ENCODE assay signal across 8 cellular contexts in the genomic region with DNA sequence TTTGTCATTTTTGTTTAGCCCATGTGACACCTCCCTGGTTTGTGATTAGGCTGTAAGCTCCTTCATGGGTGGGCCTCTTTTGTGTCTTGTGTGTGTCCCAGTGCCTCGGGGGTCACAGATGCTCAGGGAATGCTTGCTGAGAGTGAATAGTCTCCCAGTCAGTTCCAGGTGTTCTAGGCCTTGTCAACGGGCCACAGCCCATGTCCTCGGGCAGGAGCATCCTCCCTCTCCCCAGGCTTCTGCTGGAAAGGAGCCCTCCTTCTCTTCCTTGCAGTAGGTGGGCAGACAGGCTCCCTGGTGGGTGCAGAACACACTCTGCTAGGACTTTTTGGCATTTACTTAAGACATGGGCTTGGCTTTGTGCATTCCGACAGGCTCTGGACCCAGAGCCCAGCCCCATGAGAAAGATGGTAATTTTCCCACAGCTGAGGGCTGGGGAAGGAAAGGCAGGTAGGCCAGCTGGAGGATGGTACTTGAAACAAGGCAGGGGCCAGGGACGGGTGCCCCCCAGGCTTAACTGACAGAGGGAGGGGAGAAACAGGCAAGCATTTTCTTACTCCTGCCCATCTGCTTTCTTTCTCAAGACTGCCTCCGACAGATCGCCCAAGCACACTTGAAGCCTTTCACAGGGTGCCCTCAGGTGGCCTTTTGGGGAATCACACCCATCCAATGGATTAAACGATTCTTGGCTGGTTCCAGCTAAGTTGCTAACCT. TPM values are rescaled to one million over a fixed set of nuclear protein-coding genes. Genes with fewer than 3 reads are reported as not detected.
DNase-seq lines count a peak whose midpoint lies in the region; ATAC-seq, FAIRE-seq and TF ChIP-seq lines count a peak whose summit lies in the region.

No MANE protein-coding gene starts in this region.

- no peaks in the 10 kb centered on the region for H4K20me1 ChIP-seq in DND-41 (ENCODE audit: insufficient read depth, low read length)

- intact Hi-C loops in stomach (cut with DNase I; ENCODE audit: low total_unique reads): loop anchor here (5.0 kb wide), 1 partner anchor 162 kb away; no protein-coding TSS in a partner anchor

- no peak for TF ChIP-seq POLR2A in stomach (IDR thresholded peaks at IDR 0.05)

- no peak overlapping the region for H4K91ac ChIP-seq in neuronal stem cell (ENCODE audit: low read depth, low read length, poor library complexity)

- no peaks in the 10 kb centered on the region for H3K9me3 Mint-ChIP-seq in activated T-cell treated with anti-CD3 and anti-CD28 coated beads, Interleukin-2, amount 50 U/mL, for 4 hours

- H3K36me3 Mint-ChIP-seq in activated T-cell treated with anti-CD3 and anti-CD28 coated beads, Interleukin-2, amount 50 U/mL, for 4 hours (ENCODE audit: insufficient read depth): peaks cover 5% of the 10 kb centered on the region

- H3K27me3 ChIP-seq in DND-41 (ENCODE audit: insufficient read depth, low read length, poor library complexity) (no peaks in the 10 kb centered on the region), neuronal stem cell (ENCODE audit: control insufficient read depth in 3 of 3, insufficient read depth in 3 of 3, low read depth in 1 of 3, low read length in 3 of 3) (no peaks in the 10 kb centered on the region), stomach (no peaks in the 10 kb centered on the region)

- H3K36me3 ChIP-seq in DND-41 (ENCODE audit: insufficient read depth, low read length): peaks cover 19% of the 10 kb centered on the region
- peaks cover 4 to 33% of the 10 kb centered on the region in 2 donors for H3K36me3 ChIP-seq in neuronal stem cell (replicated peaks in 1 of 2; ENCODE audit: control insufficient read depth in 2 of 2, insufficient read depth in 2 of 2, low read length in 2 of 2)
- H3K36me3 ChIP-seq in stomach: peaks cover 5 to 14% (median 9%) of the 10 kb centered on the region in 4 donors

- H3K14ac ChIP-seq in neuronal stem cell (ENCODE audit: low read length): no peak overlapping the region

- no peak overlapping the region for H2BK120ac ChIP-seq in neuronal stem cell (ENCODE audit: low read depth, low read length)

- H3K4ac ChIP-seq in neuronal stem cell (ENCODE audit: low read length): no peak overlapping the region

- no peaks in the 10 kb centered on the region for H3K79me1 ChIP-seq in neuronal stem cell (ENCODE audit: low read depth, low read length)

- no peak overlapping the region for H2AK5ac ChIP-seq in neuronal stem cell (ENCODE audit: low read depth, low read length)

- no peak overlapping the region for H3K18ac ChIP-seq in neuronal stem cell (ENCODE audit: low read length)

- FAIRE-seq in RCC 7860 (lab: Jason Lieb, UNC): peak; percentile 63

- H3K79me2 ChIP-seq in DND-41 (ENCODE audit: insufficient read depth, low read length): no peaks in the 10 kb centered on the region

- peak overlapping the region; percentile 18 for H2BK15ac ChIP-seq in neuronal stem cell (ENCODE audit: low read length)

- DNase-seq in DND-41 (peak; percentile 81), LHCN-M2 (ENCODE audit: low read depth) (peak; percentile 77), RCC 7860 (ENCODE audit: low spot score) (peak; percentile 62), fibroblast of peridontal ligament (ENCODE audit: extremely low read depth) (peak; percentile 86), neuronal stem cell (ENCODE audit: low spot score) (peak; percentile 80), stomach (peak; percentile 89)
- peak; percentile 72 for DNase-seq in activated T-cell treated with anti-CD3 and anti-CD28 coated beads, Interleukin-2, amount 50 U/mL, for 4 hours

- peaks cover 10% of the 10 kb centered on the region for H3K4me1 Mint-ChIP-seq in activated T-cell treated with anti-CD3 and anti-CD28 coated beads, Interleukin-2, amount 50 U/mL, for 4 hours (ENCODE audit: low read depth)

- H2AFZ ChIP-seq in DND-41 (ENCODE audit: low read depth, low read length): peak overlapping the region; percentile 57
- H2AFZ ChIP-seq in neuronal stem cell (ENCODE audit: low read length): peak overlapping the region; percentile 57

- H3K9me3 ChIP-seq in DND-41 (ENCODE audit: insufficient read depth, low read length, severe bottlenecking) (no peaks in the 10 kb centered on the region), neuronal stem cell (replicated peaks in 1 of 2; ENCODE audit: control insufficient read depth in 2 of 2, insufficient read depth in 1 of 2, low read depth in 1 of 2, low read length in 2 of 2) (no peaks in the 10 kb centered on the region), stomach (no peaks in the 10 kb centered on the region)

- H4K8ac ChIP-seq in neuronal stem cell (ENCODE audit: low read depth, low read length): no peak overlapping the region

- peaks cover 15% of the 10 kb centered on the region for H3K4me1 ChIP-seq in DND-41 (ENCODE audit: insufficient read depth, low read length)
- H3K4me1 ChIP-seq in neuronal stem cell (ENCODE audit: control insufficient read depth in 2 of 2, insufficient read depth in 1 of 2, low read depth in 1 of 2, low read length in 2 of 2): peaks cover 3 to 8% of the 10 kb centered on the region in 2 donors
- peaks cover 24 to 48% (median 31%) of the 10 kb centered on the region in 4 donors for H3K4me1 ChIP-seq in stomach

- no peak overlapping the region for H2BK5ac ChIP-seq in neuronal stem cell (ENCODE audit: low read length)

- no peaks in the 10 kb centered on the region for H3K27me3 Mint-ChIP-seq in activated T-cell treated with anti-CD3 and anti-CD28 coated beads, Interleukin-2, amount 50 U/mL, for 4 hours (ENCODE audit: low read depth)

- TF ChIP-seq CTCF in DND-41 (IDR thresholded peaks at IDR 0.05; ENCODE audit: borderline replicate concordance, extremely low read depth, low read length, poor library complexity, severe bottlenecking) (peak; percentile 98), stomach (IDR thresholded peaks at IDR 0.05) (peak in 5 of 7 experiments; percentile 71 to 91 (median 88))

- H3K4me3 ChIP-seq in DND-41 (ENCODE audit: low read depth in 1 of 2, low read length in 2 of 2): no peak overlapping the region
- no peak overlapping the region for H3K4me3 ChIP-seq in neuronal stem cell (ENCODE audit: low read length in 2 of 2)
- H3K4me3 ChIP-seq in stomach: no peak overlapping the region

- TF ChIP-seq EP300 in stomach (IDR thresholded peaks at IDR 0.05): no peak

- peak overlapping the region; percentile 23; the same call in 1 of the 2 replicates for H3K9ac ChIP-seq in DND-41 (ENCODE audit: low read depth, low read length)
- H3K9ac ChIP-seq in neuronal stem cell (ENCODE audit: low read depth, low read length, poor library complexity): no peak overlapping the region

- H3K23ac ChIP-seq in neuronal stem cell (ENCODE audit: low read depth, low read length, poor library complexity): no peak overlapping the region

- H3K27ac ChIP-seq in DND-41 (ENCODE audit: low read length) (no peak overlapping the region; the same call in 1 of the 2 replicates), neuronal stem cell (replicated peaks; ENCODE audit: low read length) (no peak overlapping the region), stomach (peak overlapping the region in 1 of 5 donors; percentile 57)

- no peak overlapping the region for H3K4me3 Mint-ChIP-seq in activated T-cell treated with anti-CD3 and anti-CD28 coated beads, Interleukin-2, amount 50 U/mL, for 4 hours

- no peak overlapping the region for H2BK12ac ChIP-seq in neuronal stem cell (ENCODE audit: low read length)

- no CpG with 5 or more reads among the region's 8 CpGs for WGBS in neuronal stem cell (ENCODE audit: extremely low coverage in 2 of 2, insufficient read length in 2 of 2, insufficient replicate concordance in 1 of 2), 2 donors
- WGBS in stomach, 5 donors: 28 to 34% (median 32%) methylated on average over 8 of the region's 8 CpGs

- no peak overlapping the region for H3K4me2 ChIP-seq in DND-41 (ENCODE audit: insufficient read depth, low read length)
- H3K4me2 ChIP-seq in neuronal stem cell (ENCODE audit: insufficient read depth, low read length, poor library complexity, severe bottlenecking): no peak overlapping the region

- peak; percentile 83 for ATAC-seq in DND-41 (ENCODE audit: insufficient read depth, low read depth)
- peak; percentile 73 to 88 for ATAC-seq in activated T-cell treated with anti-CD3 and anti-CD28 coated beads, Interleukin-2, amount 50 U/mL, for 4 hours
- ATAC-seq in HG03565 (IDR thresholded peaks at IDR 0.05; ENCODE audit: unreplicated experiment): no peak

RNA-seq across cellular contexts. Expression of gene CPLANE2, which starts 7.1 kb away (rescaled TPM):
- total RNA-seq in LHCN-M2 (2014; rRNA removed): 5.2 and 7.1 TPM in 2 replicates
- polyA plus RNA-seq in LHCN-M2 (2012): 5.4 TPM
- total RNA-seq in activated T-cell treated with anti-CD3 and anti-CD28 coated beads, Interleukin-2, amount 50 U/mL, for 4 hours: 1 to 10 TPM; 5.0 to 7.1 (median 6.5) TPM
- polyA plus RNA-seq in neuronal stem cell (2013, experiment 1 of 2): 4.3 TPM
- polyA plus RNA-seq in neuronal stem cell (2013, experiment 2 of 2): 5.2 TPM
- 10 to 100 TPM in 1 of 5 donors, 1 to 10 TPM in 2, under 1 TPM in 1, not detected in 1; 0.45 to 18.8 (median 2.7) TPM for total RNA-seq in stomach
- polyA plus RNA-seq in stomach: 1 to 10 TPM; 1.8 to 3.4 (median 2.3) TPM

RNA-seq across cellular contexts. Expression of gene ARHGEF19, which starts 31.6 kb away (rescaled TPM):
- 1.9 TPM in 2 replicates for total RNA-seq in LHCN-M2 (2014; rRNA removed)
- polyA plus RNA-seq in LHCN-M2 (2012): 2.1 TPM
- 10 to 100 TPM; 10.6 to 16.6 (median 11.1) TPM for total RNA-seq in activated T-cell treated with anti-CD3 and anti-CD28 coated beads, Interleukin-2, amount 50 U/mL, for 4 hours
- 14.7 TPM for polyA plus RNA-seq in neuronal stem cell (2013, experiment 1 of 2)
- 14.8 TPM for polyA plus RNA-seq in neuronal stem cell (2013, experiment 2 of 2)
- total RNA-seq in stomach: 10 to 100 TPM in 2 of 5 donors, 1 to 10 TPM in 3; 3.5 to 17.4 (median 8.1) TPM
- polyA plus RNA-seq in stomach: 10 to 100 TPM in 1 of 3 donors, 1 to 10 TPM in 2; 9.5 to 20.1 (median 9.5) TPM
